ENCODE assay signal across 16 cellular contexts in the genomic region with DNA sequence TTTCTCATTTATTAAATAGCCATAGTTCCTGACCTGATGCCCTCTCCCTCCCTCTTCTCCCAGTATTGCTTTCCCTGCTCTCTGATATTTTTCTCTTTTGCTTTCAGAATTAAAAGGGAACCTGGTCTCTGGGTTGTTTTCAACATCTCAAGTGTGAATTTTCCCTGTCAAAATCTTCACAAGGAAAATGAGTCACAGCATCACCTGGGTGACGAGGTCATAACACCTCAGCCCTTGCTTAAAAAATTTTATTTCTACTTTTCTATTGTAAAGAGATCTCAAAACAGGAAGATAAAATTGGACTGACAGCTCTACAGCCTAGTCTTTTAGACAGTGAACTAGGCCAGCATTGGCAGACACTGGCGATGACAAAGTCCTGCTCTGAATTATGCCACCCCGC. TPM values are rescaled to one million over a fixed set of nuclear protein-coding genes. Genes with fewer than 3 reads are reported as not detected.
DNase-seq lines count a peak whose midpoint lies in the region; ATAC-seq and TF ChIP-seq lines count a peak whose summit lies in the region.
"Had no signal": no experiment of that assay in that cellular context is flagged by ENCODE, and none has a peak within 500 bp of the region (broad histone marks: within the 10 kb centered on the region; RNA-seq: fewer than 3 reads in every experiment).

No MANE protein-coding gene starts in this region.

- no peak for ATAC-seq in stimulated activated naive CD8-positive, alpha-beta T cell treated with anti-CD3 and anti-CD28 coated beads, Interleukin-15, amount 100 ng/mL, for 72 hours
- no peak for ATAC-seq in stimulated activated naive CD8-positive, alpha-beta T cell treated with anti-CD3 and anti-CD28 coated beads, Interleukin-15, Interleukin-2, amounts not matched to agents 100 U/mL and 50 U/mL, for 24 hours
- ATAC-seq: GM12878, HCT116 had no signal

- peak overlapping the region; percentile 13 for H3K9ac ChIP-seq in neural cell (ENCODE audit: low read length)

- peaks cover 77% of the 10 kb centered on the region for H3K4me1 Mint-ChIP-seq in stimulated activated naive CD8-positive, alpha-beta T cell treated with anti-CD3 and anti-CD28 coated beads, Interleukin-15, amount 100 ng/mL, for 72 hours

- H3K79me2 ChIP-seq in neural cell (replicated peaks; ENCODE audit: insufficient read depth, low read length) = peaks cover 94% of the 10 kb centered on the region

- no peak for TF ChIP-seq POLR2A in prostate gland (IDR thresholded peaks at IDR 0.05)

- H3K9me2 ChIP-seq in neural cell (ENCODE audit: insufficient read depth, low read length) = no peaks in the 10 kb centered on the region

- no peak for TF ChIP-seq RAD21 in neural cell (conservative IDR thresholded peaks at IDR 0.05)

- peak overlapping the region; percentile 22 for H3K4me2 ChIP-seq in neural cell (ENCODE audit: low read length)

- H3K4me1 ChIP-seq in prostate gland (replicated peaks) = no peaks in the 10 kb centered on the region
- H3K4me1 ChIP-seq: Caco-2 had no signal

- peak overlapping the region; percentile 21 for H3K4me3 ChIP-seq in neural cell (ENCODE audit: low read length)
- H3K4me3 ChIP-seq in prostate gland = no peak overlapping the region
- H3K4me3 ChIP-seq: GM12878 had no signal

- peak overlapping the region; percentile 37 for H3K27ac ChIP-seq in neural cell (ENCODE audit: low read length)
- no peak overlapping the region for H3K27ac ChIP-seq in prostate gland
- H3K27ac ChIP-seq: 22Rv1, HL-60 had no signal

- peaks cover 4% of the 10 kb centered on the region for H3F3A ChIP-seq in neural cell (ENCODE audit: insufficient read depth, low read length, poor library complexity, severe bottlenecking)

- H3K9me3 Mint-ChIP-seq in stimulated activated naive CD8-positive, alpha-beta T cell treated with anti-CD3 and anti-CD28 coated beads, Interleukin-15, amount 100 ng/mL, for 72 hours = no peaks in the 10 kb centered on the region
- H3K9me3 Mint-ChIP-seq: CD8-positive, alpha-beta memory T cell had no signal

- no peak overlapping the region for H3K27ac Mint-ChIP-seq in stimulated activated naive CD8-positive, alpha-beta T cell treated with anti-CD3 and anti-CD28 coated beads, Interleukin-15, amount 100 ng/mL, for 72 hours
- H3K27ac Mint-ChIP-seq: CD14-positive monocyte had no signal

- no peak overlapping the region for H2AFZ ChIP-seq in neural cell (ENCODE audit: low read depth, low read length)

- H3K9me3 ChIP-seq in neural cell (ENCODE audit: low read length) (no peaks in the 10 kb centered on the region), prostate gland (no peaks in the 10 kb centered on the region)
- H3K9me3 ChIP-seq: Caco-2 had no signal

- H4K20me1 ChIP-seq in neural cell (ENCODE audit: insufficient read depth) = peaks cover 6% of the 10 kb centered on the region

- H3K36me3 ChIP-seq in neural cell (ENCODE audit: insufficient read depth, low read length) (peaks cover 16% of the 10 kb centered on the region), prostate gland (no peaks in the 10 kb centered on the region)

- intact Hi-C loops in prostate gland (cut with DNase I) = no loop called here

- peak; percentile 2 for DNase-seq in DMS53 (lab: John Stamatoyannopoulos, UW)
- no peak for DNase-seq in DMS53 treated with DMSO at 0.1 percent for 48 hours (lab: John Stamatoyannopoulos, UW; ENCODE audit: unreplicated experiment)
- DNase-seq in stimulated activated naive CD8-positive, alpha-beta T cell treated with anti-CD3 and anti-CD28 coated beads, Interleukin-15, amount 100 ng/mL, for 72 hours = no peak
- DNase-seq in stimulated activated naive CD8-positive, alpha-beta T cell treated with anti-CD3 and anti-CD28 coated beads, Interleukin-15, Interleukin-2, amounts not matched to agents 100 U/mL and 50 U/mL, for 24 hours = no peak
- no peak for DNase-seq in prostate gland (ENCODE audit: low spot score)
- DNase-seq in stimulated activated CD8-positive, alpha-beta memory T cell treated with anti-CD3 and anti-CD28 coated beads, Interleukin-4, amount 100 ng/mL, for 48 hours = no peak
- DNase-seq: Caco-2; CD8-positive, alpha-beta memory T cell; DMS79 had no signal

- TF ChIP-seq CTCF in neural cell (IDR thresholded peaks at IDR 0.05; ENCODE audit: poor library complexity, severe bottlenecking) (no peak), prostate gland (IDR thresholded peaks at IDR 0.05) (no peak)

- whole genome bisulfite sequencing in prostate gland = 89% methylated on average over 3 of the region's 3 CpGs

- no peaks in the 10 kb centered on the region for H3K27me3 ChIP-seq in neural cell (ENCODE audit: insufficient read depth, low read depth, low read length)
- no peaks in the 10 kb centered on the region for H3K27me3 ChIP-seq in prostate gland (replicated peaks; ENCODE audit: insufficient read depth)

- H3K4me3 Mint-ChIP-seq in stimulated activated naive CD8-positive, alpha-beta T cell treated with anti-CD3 and anti-CD28 coated beads, Interleukin-15, amount 100 ng/mL, for 72 hours = peak overlapping the region; percentile 11 to 52
- H3K4me3 Mint-ChIP-seq: CD8-positive, alpha-beta memory T cell had no signal

- no peaks in the 10 kb centered on the region for H3K27me3 Mint-ChIP-seq in stimulated activated naive CD8-positive, alpha-beta T cell treated with anti-CD3 and anti-CD28 coated beads, Interleukin-15, amount 100 ng/mL, for 72 hours
- H3K27me3 Mint-ChIP-seq: CD8-positive, alpha-beta memory T cell had no signal

- TF ChIP-seq EP300 in neural cell (conservative IDR thresholded peaks at IDR 0.05; ENCODE audit: poor library complexity, severe bottlenecking) = no peak

TF ChIP-seq in neural cell, 6 proteins besides CTCF, POLR2A, EP300 and RAD21:
- TF ChIP-seq, protein P1, sequence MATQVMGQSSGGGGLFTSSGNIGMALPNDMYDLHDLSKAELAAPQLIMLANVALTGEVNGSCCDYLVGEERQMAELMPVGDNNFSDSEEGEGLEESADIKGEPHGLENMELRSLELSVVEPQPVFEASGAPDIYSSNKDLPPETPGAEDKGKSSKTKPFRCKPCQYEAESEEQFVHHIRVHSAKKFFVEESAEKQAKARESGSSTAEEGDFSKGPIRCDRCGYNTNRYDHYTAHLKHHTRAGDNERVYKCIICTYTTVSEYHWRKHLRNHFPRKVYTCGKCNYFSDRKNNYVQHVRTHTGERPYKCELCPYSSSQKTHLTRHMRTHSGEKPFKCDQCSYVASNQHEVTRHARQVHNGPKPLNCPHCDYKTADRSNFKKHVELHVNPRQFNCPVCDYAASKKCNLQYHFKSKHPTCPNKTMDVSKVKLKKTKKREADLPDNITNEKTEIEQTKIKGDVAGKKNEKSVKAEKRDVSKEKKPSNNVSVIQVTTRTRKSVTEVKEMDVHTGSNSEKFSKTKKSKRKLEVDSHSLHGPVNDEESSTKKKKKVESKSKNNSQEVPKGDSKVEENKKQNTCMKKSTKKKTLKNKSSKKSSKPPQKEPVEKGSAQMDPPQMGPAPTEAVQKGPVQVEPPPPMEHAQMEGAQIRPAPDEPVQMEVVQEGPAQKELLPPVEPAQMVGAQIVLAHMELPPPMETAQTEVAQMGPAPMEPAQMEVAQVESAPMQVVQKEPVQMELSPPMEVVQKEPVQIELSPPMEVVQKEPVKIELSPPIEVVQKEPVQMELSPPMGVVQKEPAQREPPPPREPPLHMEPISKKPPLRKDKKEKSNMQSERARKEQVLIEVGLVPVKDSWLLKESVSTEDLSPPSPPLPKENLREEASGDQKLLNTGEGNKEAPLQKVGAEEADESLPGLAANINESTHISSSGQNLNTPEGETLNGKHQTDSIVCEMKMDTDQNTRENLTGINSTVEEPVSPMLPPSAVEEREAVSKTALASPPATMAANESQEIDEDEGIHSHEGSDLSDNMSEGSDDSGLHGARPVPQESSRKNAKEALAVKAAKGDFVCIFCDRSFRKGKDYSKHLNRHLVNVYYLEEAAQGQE (IDR thresholded peaks at IDR 0.05; ENCODE audit: borderline replicate concordance) = no peak
- TF ChIP-seq POLR2AphosphoS5 (IDR thresholded peaks at IDR 0.05) = no peak
- TF ChIP-seq MXI1 (conservative IDR thresholded peaks at IDR 0.05; ENCODE audit: poor library complexity, severe bottlenecking) = no peak
- no peak for TF ChIP-seq EZH2 (IDR thresholded peaks at IDR 0.05; ENCODE audit: borderline replicate concordance, insufficient read depth, low read length, poor library complexity, severe bottlenecking)
- TF ChIP-seq TAF1 (IDR thresholded peaks at IDR 0.05; ENCODE audit: low read depth) = no peak
- TF ChIP-seq SMC3 (conservative IDR thresholded peaks at IDR 0.05; ENCODE audit: poor library complexity) = no peak
TF ChIP-seq in neural cell: peak in this region for 0.

RNA-seq across cellular contexts. Expression of gene GAP43, which starts 40.1 kb away (rescaled TPM):
- 1,300 and 1,327 TPM in 2 replicates for polyA plus RNA-seq in neural cell
- 585 and 639 TPM in 2 replicates for polyA minus RNA-seq in neural cell
- total RNA-seq in prostate gland = under 1 TPM in 1 of 2 donors, not detected in 1; 0.74 TPM
- total RNA-seq: Caco-2; CD8-positive, alpha-beta memory T cell; G401; GM12878 had no signal
- polyA plus RNA-seq: CD14-positive monocyte; CD8-positive, alpha-beta memory T cell had no signal
